8 cellular contexts compared by ENCODE assay signal in genomic region chr15:90686435-90687218, GRCh38. TPM values are rescaled to one million over a fixed set of nuclear protein-coding genes. Genes with fewer than 3 reads are reported as not detected.
A peak's percentile ranks its signal among the peaks of the same experiment; 100 is the strongest.
DNase-seq lines count a peak whose midpoint lies in the region; ATAC-seq and TF ChIP-seq lines count a peak whose summit lies in the region.

No MANE protein-coding gene starts in this region.

- intact Hi-C loops in posterior cingulate gyrus (cut with DNase I), result no loop called here

- H2AFZ ChIP-seq in DND-41 (ENCODE audit: low read depth, low read length), result peak overlapping the region; percentile 62

- ATAC-seq in DND-41 (ENCODE audit: insufficient read depth, low read depth) (peak; percentile 95), GM19351 (IDR thresholded peaks at IDR 0.05; ENCODE audit: unreplicated experiment) (peak; percentile 87), HG03159 (IDR thresholded peaks at IDR 0.05; ENCODE audit: unreplicated experiment) (peak; percentile 83)

- no peaks in the 10 kb centered on the region for H3K27me3 Mint-ChIP-seq in activated CD4-positive, alpha-beta T cell treated with anti-CD3 and anti-CD28 coated beads, Interleukin-2, amount 10 ng/mL, durations not matched to agents 7 days and 5 days

- peaks cover 3% of the 10 kb centered on the region for H3K9me3 Mint-ChIP-seq in activated CD4-positive, alpha-beta T cell treated with anti-CD3 and anti-CD28 coated beads, Interleukin-2, amount 10 ng/mL, durations not matched to agents 7 days and 5 days

- H3K4me1 Mint-ChIP-seq in activated CD4-positive, alpha-beta T cell treated with anti-CD3 and anti-CD28 coated beads, Interleukin-2, amount 10 ng/mL, durations not matched to agents 7 days and 5 days, result peaks cover 58% of the 10 kb centered on the region

- POLR2A ChIA-PET in activated CD4-positive, alpha-beta T cell treated with anti-CD3 and anti-CD28 coated beads, Interleukin-2, amount 10 ng/mL, durations not matched to agents 7 days and 5 days (lab: Charles Lee), result no interaction called here

- no peaks in the 10 kb centered on the region for H3K9me3 ChIP-seq in DND-41 (ENCODE audit: insufficient read depth, low read length, severe bottlenecking)

- peak overlapping the region; percentile 43 for H3K9ac ChIP-seq in DND-41 (ENCODE audit: low read depth, low read length)

- peak overlapping the region; percentile 87 for H3K27ac ChIP-seq in DND-41 (ENCODE audit: low read length)

- H3K27me3 ChIP-seq in DND-41 (ENCODE audit: insufficient read depth, low read length, poor library complexity), result no peaks in the 10 kb centered on the region

- DNase-seq in DND-41 (peak; percentile 62), dedifferentiated amniotic fluid mesenchymal stem cell (ENCODE audit: extremely low spot score) (no peak), posterior cingulate gyrus (no peak), AG08395 (ENCODE audit: low spot score) (no peak), HT-29 (ENCODE audit: low spot score) (no peak)
- peak; percentile 73 for DNase-seq in activated CD4-positive, alpha-beta T cell treated with anti-CD3 and anti-CD28 coated beads, Interleukin-2, amount 10 ng/mL, durations not matched to agents 7 days and 5 days

- no peaks in the 10 kb centered on the region for H3K79me2 ChIP-seq in DND-41 (ENCODE audit: insufficient read depth, low read length)

- H3K4me2 ChIP-seq in DND-41 (ENCODE audit: insufficient read depth, low read length), result peak overlapping the region; percentile 24

- no peak for TF ChIP-seq CTCF in DND-41 (IDR thresholded peaks at IDR 0.05; ENCODE audit: borderline replicate concordance, extremely low read depth, low read length, poor library complexity, severe bottlenecking)

- H3K27ac Mint-ChIP-seq in activated CD4-positive, alpha-beta T cell treated with anti-CD3 and anti-CD28 coated beads, Interleukin-2, amount 10 ng/mL, durations not matched to agents 7 days and 5 days, result peak overlapping the region; percentile 99

- H3K36me3 ChIP-seq in DND-41 (ENCODE audit: insufficient read depth, low read length), result no peaks in the 10 kb centered on the region

- peaks cover 18% of the 10 kb centered on the region for H3K36me3 Mint-ChIP-seq in activated CD4-positive, alpha-beta T cell treated with anti-CD3 and anti-CD28 coated beads, Interleukin-2, amount 10 ng/mL, durations not matched to agents 7 days and 5 days (ENCODE audit: low read depth)

- H3K4me3 ChIP-seq in DND-41 (ENCODE audit: low read depth in 1 of 2, low read length in 2 of 2), result no peak overlapping the region

- CTCF ChIA-PET in activated CD4-positive, alpha-beta T cell treated with anti-CD3 and anti-CD28 coated beads, Interleukin-2, amount 10 ng/mL, durations not matched to agents 7 days and 5 days (lab: Charles Lee), result interaction anchor here (0.6 to 2.3 kb wide), 7 partner anchors 7 to 232 kb away, joined by 3 to 7 read pairs (median 3); no protein-coding TSS in a partner anchor

- H4K20me1 ChIP-seq in DND-41 (ENCODE audit: insufficient read depth, low read length), result no peaks in the 10 kb centered on the region

- peaks cover 32% of the 10 kb centered on the region for H3K4me1 ChIP-seq in DND-41 (ENCODE audit: insufficient read depth, low read length)

- peak overlapping the region; percentile 16 for H3K4me3 Mint-ChIP-seq in activated CD4-positive, alpha-beta T cell treated with anti-CD3 and anti-CD28 coated beads, Interleukin-2, amount 10 ng/mL, durations not matched to agents 7 days and 5 days

RNA-seq across cellular contexts. Expression of gene BLM, which starts 30.5 kb away (rescaled TPM):
- total RNA-seq in activated CD4-positive, alpha-beta T cell treated with anti-CD3 and anti-CD28 coated beads, Interleukin-2, amount 10 ng/mL, durations not matched to agents 7 days and 5 days, result 10 to 100 TPM; 50.2 to 57.7 TPM
- total RNA-seq in HT-29 (2014; rRNA removed; shearing (Covaris generic)), result 11.8 and 12.8 TPM in 2 replicates

Comparison
In these comparisons a context has a peak if more than half of its experiments do, and no peak if none do; other contexts are left out.
1. DNase-seq: peak in DND-41 (single experiment) and activated CD4-positive, alpha-beta T cell treated with anti-CD3 and anti-CD28 coated beads, Interleukin-2, amount 10 ng/mL, durations not matched to agents 7 days and 5 days (single experiment); none in dedifferentiated amniotic fluid mesenchymal stem cell (single experiment), posterior cingulate gyrus (0 of 10), AG08395 (single experiment) and HT-29 (single experiment).
2. Peak in every context shown above with its lines, with median percentiles within 50 percentile points of each other: ATAC-seq.